In genomic region chr11:67441731-67442401, GRCh38 we compare ENCODE assay signal across 1 cellular context.
A peak's percentile ranks its signal among the peaks of the same experiment; 100 is the strongest.
TF ChIP-seq lines count a peak whose summit lies in the region.

No MANE protein-coding gene starts in this region.

TF ChIP-seq in K562, 482 proteins besides CTCF, POLR2A, EP300 and RAD21:
- TF ChIP-seq, protein P1, sequence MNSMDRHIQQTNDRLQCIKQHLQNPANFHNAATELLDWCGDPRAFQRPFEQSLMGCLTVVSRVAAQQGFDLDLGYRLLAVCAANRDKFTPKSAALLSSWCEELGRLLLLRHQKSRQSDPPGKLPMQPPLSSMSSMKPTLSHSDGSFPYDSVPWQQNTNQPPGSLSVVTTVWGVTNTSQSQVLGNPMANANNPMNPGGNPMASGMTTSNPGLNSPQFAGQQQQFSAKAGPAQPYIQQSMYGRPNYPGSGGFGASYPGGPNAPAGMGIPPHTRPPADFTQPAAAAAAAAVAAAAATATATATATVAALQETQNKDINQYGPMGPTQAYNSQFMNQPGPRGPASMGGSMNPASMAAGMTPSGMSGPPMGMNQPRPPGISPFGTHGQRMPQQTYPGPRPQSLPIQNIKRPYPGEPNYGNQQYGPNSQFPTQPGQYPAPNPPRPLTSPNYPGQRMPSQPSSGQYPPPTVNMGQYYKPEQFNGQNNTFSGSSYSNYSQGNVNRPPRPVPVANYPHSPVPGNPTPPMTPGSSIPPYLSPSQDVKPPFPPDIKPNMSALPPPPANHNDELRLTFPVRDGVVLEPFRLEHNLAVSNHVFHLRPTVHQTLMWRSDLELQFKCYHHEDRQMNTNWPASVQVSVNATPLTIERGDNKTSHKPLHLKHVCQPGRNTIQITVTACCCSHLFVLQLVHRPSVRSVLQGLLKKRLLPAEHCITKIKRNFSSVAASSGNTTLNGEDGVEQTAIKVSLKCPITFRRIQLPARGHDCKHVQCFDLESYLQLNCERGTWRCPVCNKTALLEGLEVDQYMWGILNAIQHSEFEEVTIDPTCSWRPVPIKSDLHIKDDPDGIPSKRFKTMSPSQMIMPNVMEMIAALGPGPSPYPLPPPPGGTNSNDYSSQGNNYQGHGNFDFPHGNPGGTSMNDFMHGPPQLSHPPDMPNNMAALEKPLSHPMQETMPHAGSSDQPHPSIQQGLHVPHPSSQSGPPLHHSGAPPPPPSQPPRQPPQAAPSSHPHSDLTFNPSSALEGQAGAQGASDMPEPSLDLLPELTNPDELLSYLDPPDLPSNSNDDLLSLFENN (IDR thresholded peaks at IDR 0.05; ENCODE audit: low read depth in 2 of 2, low read length in 2 of 2) = no peak
- TF ChIP-seq GABPA (tag; conservative IDR thresholded peaks at IDR 0.05; ENCODE audit: low read depth) (no peak), ZNF444 (CRISPR knock-in tag; IDR thresholded peaks at IDR 0.05) (no peak), NFE2 (IDR thresholded peaks at IDR 0.05; ENCODE audit: low read depth) (0 out of 2 replicates have a peak, but pooled peaks have one; percentile 16), TEAD1 (CRISPR knock-in tag; IDR thresholded peaks at IDR 0.05) (0 out of 4 replicates have a peak, but pooled peaks of 1 of the 2 experiments have one; percentile 53), POLR2G (IDR thresholded peaks at IDR 0.05; ENCODE audit: low read depth, low read length) (peak; percentile 30; the same call in 1 of the 2 replicates), BMI1 (IDR thresholded peaks at IDR 0.05; ENCODE audit: low read length) (no peak)
- TF ChIP-seq, protein P2, sequence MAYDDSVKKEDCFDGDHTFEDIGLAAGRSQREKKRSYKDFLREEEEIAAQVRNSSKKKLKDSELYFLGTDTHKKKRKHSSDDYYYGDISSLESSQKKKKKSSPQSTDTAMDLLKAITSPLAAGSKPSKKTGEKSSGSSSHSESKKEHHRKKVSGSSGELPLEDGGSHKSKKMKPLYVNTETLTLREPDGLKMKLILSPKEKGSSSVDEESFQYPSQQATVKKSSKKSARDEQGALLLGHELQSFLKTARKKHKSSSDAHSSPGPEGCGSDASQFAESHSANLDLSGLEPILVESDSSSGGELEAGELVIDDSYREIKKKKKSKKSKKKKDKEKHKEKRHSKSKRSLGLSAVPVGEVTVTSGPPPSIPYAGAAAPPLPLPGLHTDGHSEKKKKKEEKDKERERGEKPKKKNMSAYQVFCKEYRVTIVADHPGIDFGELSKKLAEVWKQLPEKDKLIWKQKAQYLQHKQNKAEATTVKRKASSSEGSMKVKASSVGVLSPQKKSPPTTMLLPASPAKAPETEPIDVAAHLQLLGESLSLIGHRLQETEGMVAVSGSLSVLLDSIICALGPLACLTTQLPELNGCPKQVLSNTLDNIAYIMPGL (CRISPR knock-in tag; IDR thresholded peaks at IDR 0.05) = no peak
